In the genomic region with DNA sequence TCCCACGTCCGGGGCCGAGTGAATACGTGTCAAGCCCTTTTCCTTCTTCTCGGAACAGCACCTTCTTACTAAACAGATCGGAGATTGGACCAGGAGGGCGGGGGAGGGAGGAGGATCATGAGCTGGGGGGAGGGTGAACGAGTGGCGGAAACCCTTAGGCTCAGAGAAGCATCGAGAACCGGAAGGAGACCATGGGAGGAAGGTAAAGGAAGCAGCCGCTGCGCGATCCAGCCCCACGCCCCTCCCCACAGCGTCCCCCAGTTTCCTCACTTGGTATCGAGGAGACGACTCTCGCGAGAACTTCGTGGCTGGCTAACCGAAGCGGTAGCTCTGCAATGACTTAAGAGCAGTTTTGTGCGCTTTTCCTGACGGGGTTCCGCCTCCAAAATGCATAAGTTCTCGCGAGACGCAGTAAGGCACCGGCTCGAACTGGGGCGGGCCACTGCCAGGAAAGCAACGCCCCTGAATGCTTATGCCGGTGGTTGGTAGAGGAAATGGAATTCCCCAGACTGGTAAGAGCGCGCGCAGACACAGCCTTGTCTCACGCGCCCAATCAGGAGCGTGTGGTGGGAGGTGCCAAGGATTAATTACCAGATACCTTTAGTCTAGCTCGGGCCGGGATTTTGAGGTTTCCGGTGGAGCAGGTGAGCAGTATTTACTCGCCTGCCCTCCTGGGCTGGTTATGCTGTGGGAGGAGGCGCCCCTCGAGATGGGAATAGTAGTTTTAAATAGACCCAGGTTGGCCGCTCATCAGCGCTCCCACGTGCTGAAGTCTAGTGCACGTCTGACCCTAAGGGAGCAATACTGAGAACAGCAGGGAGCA, we compare ENCODE assay signal across 8 cellular contexts. TPM values are rescaled to one million over a fixed set of nuclear protein-coding genes. Genes with fewer than 3 reads are reported as not detected.
DNase-seq lines count a peak whose midpoint lies in the region; TF ChIP-seq lines count a peak whose summit lies in the region.

No MANE protein-coding gene starts in this region.

- H3K27me3 ChIP-seq in GM23248 (replicated peaks; ENCODE audit: insufficient read depth) (no peaks in the 10 kb centered on the region), Karpas-422 (ENCODE audit: low read length) (no peaks in the 10 kb centered on the region), Peyer's patch (no peaks in the 10 kb centered on the region)

- H2AFZ ChIP-seq in GM23248 = peak overlapping the region; percentile 90
- no peak overlapping the region; the same call in 1 of the 2 replicates for H2AFZ ChIP-seq in Karpas-422 (ENCODE audit: low read length)

- peaks cover 51% of the 10 kb centered on the region for H3F3A ChIP-seq in GM23248 (ENCODE audit: insufficient read depth)

- H3K79me2 ChIP-seq in GM23248 (ENCODE audit: insufficient read depth) (peaks cover 76% of the 10 kb centered on the region), Karpas-422 (ENCODE audit: low read length) (peaks cover 85% of the 10 kb centered on the region)

- peak in 1 of 6 experiments; percentile 2 for TF ChIP-seq CTCF in Peyer's patch (IDR thresholded peaks at IDR 0.05)

- WGBS in GM23248 (ENCODE audit: low coverage in 1 of 2, low lambda C conversion rate in 2 of 2, missing lambda C conversion rate in 2 of 2), 2 experiments = 0 to 2% methylated on average over 41 to 50 of the region's 50 CpGs

- H3K27ac ChIP-seq in GM23248 = peak overlapping the region; percentile 100
- H3K27ac ChIP-seq in Karpas-422 (ENCODE audit: low read length) = peak overlapping the region; percentile 94
- H3K27ac ChIP-seq in Peyer's patch = peak overlapping the region; percentile 100

- peaks cover 15% of the 10 kb centered on the region for H4K20me1 ChIP-seq in GM23248 (ENCODE audit: insufficient read depth)
- H4K20me1 ChIP-seq in Karpas-422 (ENCODE audit: insufficient read depth, low read depth, low read length) = peaks cover 33% of the 10 kb centered on the region

- peak; percentile 97 for DNase-seq in Daoy (ENCODE audit: low read depth)
- peak; percentile 100 for DNase-seq in GM23248
- DNase-seq in Karpas-422 = peak; percentile 100
- peak; percentile 96 to 100 (median 99) for DNase-seq in Peyer's patch
- peak; percentile 97 for DNase-seq in activated T-helper 1 cell treated with Interleukin-2 at 50 U/mL for 16 hours (ENCODE audit: low read depth)
- peak; percentile 100 for DNase-seq in fibroblast of gingiva (ENCODE audit: low read depth)
- peak; percentile 100 for DNase-seq in myocyte (ENCODE audit: low read depth)
- DNase-seq in stimulated activated CD8-positive, alpha-beta memory T cell treated with anti-CD3 and anti-CD28 coated beads, Interleukin-7, amount 100 ng/mL, for 4 hours (ENCODE audit: low read depth in 2 of 2) = peak; percentile 99 to 100

- H3K4me2 ChIP-seq in GM23248 (ENCODE audit: unreplicated experiment) = peak overlapping the region; percentile 91
- peak overlapping the region; percentile 89 for H3K4me2 ChIP-seq in Karpas-422 (ENCODE audit: low read depth, low read length, poor library complexity, severe bottlenecking)

- in situ Hi-C loops in GM23248 (cut with MboI) = no loop called here

- H3K9me2 ChIP-seq in GM23248 (ENCODE audit: insufficient read depth) (no peaks in the 10 kb centered on the region), Karpas-422 (replicated peaks; ENCODE audit: insufficient read depth, low read length) (no peaks in the 10 kb centered on the region)

- peak; percentile 60 to 90 for TF ChIP-seq POLR2A in Peyer's patch (IDR thresholded peaks at IDR 0.05)

- H3K36me3 ChIP-seq in GM23248 (ENCODE audit: low read depth) (0 out of 2 replicates have a peak, but pooled peaks cover 9% of the 10 kb centered on the region), Karpas-422 (ENCODE audit: insufficient read depth, low read length) (peaks cover 32% of the 10 kb centered on the region), Peyer's patch (no peaks in the 10 kb centered on the region)

- H3K9ac ChIP-seq in GM23248 (peak overlapping the region; percentile 99), Karpas-422 (ENCODE audit: low read length) (peak overlapping the region; percentile 97)

- H3K4me1 ChIP-seq in GM23248 (ENCODE audit: insufficient read depth) = peaks cover 24% of the 10 kb centered on the region
- peaks cover 35% of the 10 kb centered on the region for H3K4me1 ChIP-seq in Karpas-422 (ENCODE audit: low read length)
- peaks cover 0 to 28% (median 1%) of the 10 kb centered on the region in 4 donors for H3K4me1 ChIP-seq in Peyer's patch

- H3K9me3 ChIP-seq in GM23248 (ENCODE audit: low read depth) (no peaks in the 10 kb centered on the region), Karpas-422 (ENCODE audit: low read length) (no peaks in the 10 kb centered on the region), Peyer's patch (no peaks in the 10 kb centered on the region)

- H3K4me3 ChIP-seq in GM23248 (peak overlapping the region; percentile 96), Karpas-422 (ENCODE audit: low read length) (peak overlapping the region; percentile 93), Peyer's patch (peak overlapping the region; percentile 85 to 93 (median 90))

RNA-seq across cellular contexts. Expression of gene UBE2D3, which starts 0.5 kb away (rescaled TPM):
- total RNA-seq in Daoy (2014; rRNA removed; shearing (Covaris generic)) = 204 and 230 TPM in 2 replicates
- total RNA-seq in GM23248 (2014; rRNA removed; shearing (Covaris generic)) = 326 and 379 TPM in 2 replicates
- 305 and 317 TPM in 2 replicates for polyA plus RNA-seq in GM23248 (2016; fragmentation: Nextera tagmentation; extraction: Ambion mirVana)
- total RNA-seq in Karpas-422 (2014; rRNA removed; shearing (Covaris generic); ENCODE audit: low replicate concordance) = 538 and 600 TPM in 2 replicates
- total RNA-seq in Peyer's patch (100 to 1,000 TPM; 240 to 373 (median 308) TPM), myocyte (447 and 572 TPM in 2 replicates)
- polyA plus RNA-seq in myocyte (2012) = 240 TPM

RNA-seq across cellular contexts. Expression of gene CISD2, which starts 40.9 kb away (rescaled TPM):
- total RNA-seq in Daoy (2014; rRNA removed; shearing (Covaris generic)) = 28.8 and 69.4 TPM in 2 replicates
- 26.7 and 40.3 TPM in 2 replicates for total RNA-seq in GM23248 (2014; rRNA removed; shearing (Covaris generic))
- polyA plus RNA-seq in GM23248 (2016; fragmentation: Nextera tagmentation; extraction: Ambion mirVana) = 67.7 and 69.7 TPM in 2 replicates
- 53.8 and 70.3 TPM in 2 replicates for total RNA-seq in Karpas-422 (2014; rRNA removed; shearing (Covaris generic); ENCODE audit: low replicate concordance)
- total RNA-seq in Peyer's patch (10 to 100 TPM in 2 of 4 donors, 1 to 10 TPM in 2; 5.0 to 21.4 (median 9.3) TPM), myocyte (39.0 and 39.5 TPM in 2 replicates)
- polyA plus RNA-seq in myocyte (2012) = 30.1 TPM

Comparison
In these comparisons a context has a peak if more than half of its experiments do, and no peak if none do; other contexts are left out.
1. Peak in every context shown above with its lines: DNase-seq, H3K4me3 ChIP-seq and H3K27ac ChIP-seq.